In genomic region chr15:32855942-32856341, GRCh38 we compare ENCODE assay signal across 10 cellular contexts.
DNase-seq lines count a peak whose midpoint lies in the region; ATAC-seq and TF ChIP-seq lines count a peak whose summit lies in the region.
"Had no signal": no experiment of that assay in that cellular context is flagged by ENCODE, and none has a peak within 500 bp of the region (broad histone marks: within the 10 kb centered on the region; RNA-seq: fewer than 3 reads in every experiment).

No MANE protein-coding gene starts in this region.

- TF ChIP-seq POLR2A in gastroesophageal sphincter (IDR thresholded peaks at IDR 0.05), result no peak
- TF ChIP-seq POLR2A in gastrocnemius medialis (IDR thresholded peaks at IDR 0.05), result no peak

- H3K4me3 Mint-ChIP-seq in GM23338, result no peak overlapping the region
- H3K4me3 Mint-ChIP-seq: activated CD8-positive, alpha-beta T cell treated with anti-CD3 and anti-CD28 coated beads for 36 hours had no signal

- H3K4me2 ChIP-seq in GM23338 (no peak overlapping the region), SK-N-SH (peak overlapping the region; percentile 59; the same call in 1 of the 2 replicates)

- H3K79me2 ChIP-seq in GM23338 (replicated peaks; ENCODE audit: insufficient read depth) (no peaks in the 10 kb centered on the region), SK-N-SH (ENCODE audit: insufficient read depth) (peaks cover 22% of the 10 kb centered on the region)

- H3K36me3 ChIP-seq in GM23338 (ENCODE audit: insufficient read depth) (no peaks in the 10 kb centered on the region), SK-N-SH (replicated peaks in 1 of 2; ENCODE audit: control insufficient read depth in 1 of 2, insufficient read depth in 2 of 2, low read length in 1 of 2) (peaks cover 8 to 38% of the 10 kb centered on the region in 2 experiments), gastroesophageal sphincter (no peaks in the 10 kb centered on the region), gastrocnemius medialis (no peaks in the 10 kb centered on the region)

- CTCF ChIA-PET in SK-N-SH (lab: Yijun Ruan, JAX), result interaction anchor here (0.7 to 4.0 kb wide), 2 partner anchors 11 to 336 kb away, joined by 3 to 26 read pairs; no protein-coding TSS in a partner anchor

- H3K9me3 Mint-ChIP-seq in GM23338, result no peaks in the 10 kb centered on the region
- H3K9me3 Mint-ChIP-seq: activated CD8-positive, alpha-beta T cell treated with anti-CD3 and anti-CD28 coated beads for 36 hours had no signal

- H3K27me3 ChIP-seq in GM23338 (ENCODE audit: insufficient read depth) (no peaks in the 10 kb centered on the region), SK-N-SH (ENCODE audit: insufficient read depth) (no peaks in the 10 kb centered on the region), gastroesophageal sphincter (no peaks in the 10 kb centered on the region), gastrocnemius medialis (no peaks in the 10 kb centered on the region)
- H3K27me3 ChIP-seq: upper lobe of left lung had no signal

- H3K4me1 ChIP-seq in GM23338 (ENCODE audit: insufficient read depth), result no peaks in the 10 kb centered on the region
- H3K4me1 ChIP-seq in SK-N-SH (ENCODE audit: control insufficient read depth in 1 of 2, insufficient read depth in 2 of 2, low read depth in 1 of 2, low read length in 1 of 2), result peaks cover 0 to 30% of the 10 kb centered on the region in 2 experiments; a peak in 3 of 4 replicates
- H3K4me1 ChIP-seq in gastroesophageal sphincter, result peaks cover 0 to 13% (median 3%) of the 10 kb centered on the region in 3 donors
- H3K4me1 ChIP-seq in gastrocnemius medialis, result no peaks in the 10 kb centered on the region
- H3K4me1 ChIP-seq: upper lobe of left lung had no signal

- H4K20me1 ChIP-seq in GM23338 (replicated peaks; ENCODE audit: insufficient read depth) (no peaks in the 10 kb centered on the region), SK-N-SH (ENCODE audit: insufficient read depth) (no peaks in the 10 kb centered on the region)

- H3K36me3 Mint-ChIP-seq in GM23338 (ENCODE audit: low read depth), result no peaks in the 10 kb centered on the region

- H3K27ac Mint-ChIP-seq in GM23338, result no peak overlapping the region; the same call in 1 of the 2 replicates
- H3K27ac Mint-ChIP-seq: activated CD8-positive, alpha-beta T cell treated with anti-CD3 and anti-CD28 coated beads for 36 hours had no signal

- H3K9me2 ChIP-seq in GM23338 (ENCODE audit: insufficient read depth), result peaks cover 3% of the 10 kb centered on the region
- H3K9me2 ChIP-seq in SK-N-SH, result no peaks in the 10 kb centered on the region

- ATAC-seq in GM23338 (peak; percentile 54), gastroesophageal sphincter (peak; percentile 96), gastrocnemius medialis (peak; percentile 56 to 63), HG02885 (IDR thresholded peaks at IDR 0.05; ENCODE audit: poor library complexity, unreplicated experiment) (no peak), HG03565 (IDR thresholded peaks at IDR 0.05; ENCODE audit: unreplicated experiment) (no peak)
- ATAC-seq: activated CD8-positive, alpha-beta T cell treated with anti-CD3 and anti-CD28 coated beads for 36 hours had no signal

- in situ Hi-C loops in gastrocnemius medialis (cut with MboI; ENCODE audit: low sequenced_read_pairs in 4 of 4), result no loop called here

- H3K4me1 Mint-ChIP-seq in GM23338, result peaks cover 12% of the 10 kb centered on the region

- TF ChIP-seq CTCF in GM23338 (conservative IDR thresholded peaks at IDR 0.05; ENCODE audit: low read depth in 2 of 2) (no peak), SK-N-SH (IDR thresholded peaks at IDR 0.05) (peak; percentile 25; the same call in 1 of the 2 replicates), gastroesophageal sphincter (IDR thresholded peaks at IDR 0.05) (no peak), gastrocnemius medialis (IDR thresholded peaks at IDR 0.05 in 4 of 5, conservative IDR thresholded peaks at IDR 0.05 in 1 of 5) (no peak)

- peak; percentile 52 to 81 for TF ChIP-seq EP300 in SK-N-SH (IDR thresholded peaks at IDR 0.05; ENCODE audit: borderline replicate concordance in 1 of 2, low read depth in 1 of 2, low read length in 1 of 2)
- TF ChIP-seq EP300 in gastroesophageal sphincter (IDR thresholded peaks at IDR 0.05), result no peak

- H3K4me3 ChIP-seq in GM23338 (no peak overlapping the region), SK-N-SH (ENCODE audit: low read depth in 2 of 2, low read length in 1 of 2) (no peak overlapping the region), gastroesophageal sphincter (no peak overlapping the region), gastrocnemius medialis (no peak overlapping the region)
- H3K4me3 ChIP-seq: upper lobe of left lung had no signal

- H2AFZ ChIP-seq in GM23338, result no peak overlapping the region
- no peak overlapping the region for H2AFZ ChIP-seq in SK-N-SH (ENCODE audit: low read depth)

- no peaks in the 10 kb centered on the region for H3F3A ChIP-seq in GM23338 (replicated peaks; ENCODE audit: low read depth)
- peaks cover 72% of the 10 kb centered on the region for H3F3A ChIP-seq in SK-N-SH (replicated peaks; ENCODE audit: insufficient read depth)

- H3K27ac ChIP-seq in GM23338 (ENCODE audit: low read depth) (no peak overlapping the region), SK-N-SH (ENCODE audit: low read depth in 2 of 2, low read length in 1 of 2) (peak overlapping the region; percentile 93 to 99), gastroesophageal sphincter (peak overlapping the region in 3 of 4 donors; percentile 26 to 53 (median 40)), gastrocnemius medialis (peak overlapping the region in 1 of 4 donors; percentile 24)

- peak; percentile 44 for DNase-seq in GM23338 (ENCODE audit: low spot score)
- no peak for DNase-seq in SK-N-SH
- DNase-seq in gastrocnemius medialis, result no peak
- no peak for DNase-seq in NCI-H524 (lab: John Stamatoyannopoulos, UW)
- DNase-seq in NCI-H2081 (lab: John Stamatoyannopoulos, UW), result no peak
- DNase-seq: activated CD8-positive, alpha-beta T cell treated with anti-CD3 and anti-CD28 coated beads for 36 hours; upper lobe of left lung had no signal

- intact Hi-C loops in gastrocnemius medialis (cut with DNase I; ENCODE audit: low total_unique reads), result no loop called here

- TF ChIP-seq RAD21 in SK-N-SH (IDR thresholded peaks at IDR 0.05; ENCODE audit: low read length), result no peak

- peaks cover 4% of the 10 kb centered on the region for H3K27me3 Mint-ChIP-seq in GM23338 (ENCODE audit: insufficient read depth, low read depth, poor library complexity)
- H3K27me3 Mint-ChIP-seq: activated CD8-positive, alpha-beta T cell treated with anti-CD3 and anti-CD28 coated beads for 36 hours had no signal

- peak overlapping the region; percentile 76 for H3K9ac ChIP-seq in SK-N-SH

- H3K9me3 ChIP-seq in SK-N-SH, result no peaks in the 10 kb centered on the region
- no peaks in the 10 kb centered on the region for H3K9me3 ChIP-seq in gastroesophageal sphincter
- no peaks in the 10 kb centered on the region for H3K9me3 ChIP-seq in gastrocnemius medialis
- H3K9me3 ChIP-seq: upper lobe of left lung had no signal

- POLR2A ChIA-PET in SK-N-SH (lab: Yijun Ruan, JAX), result no interaction called here

TF ChIP-seq in SK-N-SH, 30 proteins besides CTCF, POLR2A, EP300 and RAD21 (continues in another document):
- TF ChIP-seq TCF12 (IDR thresholded peaks at IDR 0.05) (peak; percentile 96), ELF1 (IDR thresholded peaks at IDR 0.05) (no peak), RFX5 (IDR thresholded peaks at IDR 0.05; ENCODE audit: low read length) (no peak), IRF3 (IDR thresholded peaks at IDR 0.05; ENCODE audit: low read depth, low read length) (no peak), SMC3 (IDR thresholded peaks at IDR 0.05; ENCODE audit: low read depth, low read length) (no peak), MXI1 (IDR thresholded peaks at IDR 0.05; ENCODE audit: low read depth, low read length) (no peak), TAF1 (IDR thresholded peaks at IDR 0.05; ENCODE audit: borderline replicate concordance, low read depth, low read length) (no peak), FOXJ3 (CRISPR knock-in tag; IDR thresholded peaks at IDR 0.05) (no peak), YY1 (IDR thresholded peaks at IDR 0.05; ENCODE audit: low read depth) (peak; percentile 68; the same call in 1 of the 2 replicates), GATA2 (CRISPR knock-in tag; IDR thresholded peaks at IDR 0.05) (no peak), EZH2phosphoT487 (IDR thresholded peaks at IDR 0.05; ENCODE audit: borderline replicate concordance, low read depth) (no peak), NFIC (IDR thresholded peaks at IDR 0.05; ENCODE audit: borderline replicate concordance) (peak; percentile 51), TEAD4 (IDR thresholded peaks at IDR 0.05; ENCODE audit: borderline replicate concordance, insufficient read depth) (peak; percentile 84), FOSL2 (IDR thresholded peaks at IDR 0.05; ENCODE audit: borderline replicate concordance, low read depth) (peak; percentile 92)
- TF ChIP-seq, protein P1, sequence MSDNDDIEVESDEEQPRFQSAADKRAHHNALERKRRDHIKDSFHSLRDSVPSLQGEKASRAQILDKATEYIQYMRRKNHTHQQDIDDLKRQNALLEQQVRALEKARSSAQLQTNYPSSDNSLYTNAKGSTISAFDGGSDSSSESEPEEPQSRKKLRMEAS (IDR thresholded peaks at IDR 0.05; ENCODE audit: low read depth), result no peak
- TF ChIP-seq, protein P2, sequence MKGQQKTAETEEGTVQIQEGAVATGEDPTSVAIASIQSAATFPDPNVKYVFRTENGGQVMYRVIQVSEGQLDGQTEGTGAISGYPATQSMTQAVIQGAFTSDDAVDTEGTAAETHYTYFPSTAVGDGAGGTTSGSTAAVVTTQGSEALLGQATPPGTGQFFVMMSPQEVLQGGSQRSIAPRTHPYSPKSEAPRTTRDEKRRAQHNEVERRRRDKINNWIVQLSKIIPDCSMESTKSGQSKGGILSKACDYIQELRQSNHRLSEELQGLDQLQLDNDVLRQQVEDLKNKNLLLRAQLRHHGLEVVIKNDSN (IDR thresholded peaks at IDR 0.05; ENCODE audit: borderline replicate concordance, low read depth), result no peak

Comparison
In these comparisons a context has a peak if more than half of its experiments do, and no peak if none do; other contexts are left out.
1. ATAC-seq: peak in GM23338 (single experiment), gastroesophageal sphincter (single experiment) and gastrocnemius medialis (2 of 2); none in HG02885 (single experiment) and HG03565 (single experiment).